In genomic region chr14:22918519-22918808, GRCh38 we compare ENCODE assay signal across 1 cellular context.
TF ChIP-seq lines count a peak whose summit lies in the region.

No MANE protein-coding gene starts in this region.

TF ChIP-seq in IMR-90, 13 proteins besides CTCF, POLR2A, EP300 and RAD21:
- TF ChIP-seq BHLHE40 (IDR thresholded peaks at IDR 0.05; ENCODE audit: low read depth, low read length) (no peak), SMC3 (IDR thresholded peaks at IDR 0.05; ENCODE audit: low read depth, low read length) (no peak), FOS (IDR thresholded peaks at IDR 0.05; ENCODE audit: low read depth, low read length) (no peak), ELK1 (IDR thresholded peaks at IDR 0.05; ENCODE audit: borderline replicate concordance, low read depth, low read length) (no peak), MAFK (IDR thresholded peaks at IDR 0.05; ENCODE audit: low read depth, low read length) (no peak), RFX5 (IDR thresholded peaks at IDR 0.05; ENCODE audit: low read depth, low read length) (no peak), NFE2L2 (IDR thresholded peaks at IDR 0.05; ENCODE audit: low read depth, low read length) (no peak), MAZ (IDR thresholded peaks at IDR 0.05; ENCODE audit: borderline replicate concordance, low read depth, low read length) (no peak), MXI1 (IDR thresholded peaks at IDR 0.05; ENCODE audit: borderline replicate concordance, low read depth, low read length) (no peak), CHD1 (IDR thresholded peaks at IDR 0.05; ENCODE audit: low read depth, low read length) (no peak), USF2 (IDR thresholded peaks at IDR 0.05; ENCODE audit: low read depth, low read length) (no peak), CEBPB (IDR thresholded peaks at IDR 0.05; ENCODE audit: low read depth, low read length) (no peak), RCOR1 (IDR thresholded peaks at IDR 0.05; ENCODE audit: insufficient replicate concordance, low read length) (no peak)
